In genomic region chr1:225919906-225920305, GRCh38 we compare ENCODE assay signal across 9 cellular contexts.
A peak's percentile ranks its signal among the peaks of the same experiment; 100 is the strongest.
DNase-seq lines count a peak whose midpoint lies in the region; ATAC-seq and TF ChIP-seq lines count a peak whose summit lies in the region.
"Had no signal": no experiment of that assay in that cellular context is flagged by ENCODE, and none has a peak within 500 bp of the region (broad histone marks: within the 10 kb centered on the region; RNA-seq: fewer than 3 reads in every experiment).

No MANE protein-coding gene starts in this region.

- H2AFZ ChIP-seq in OCI-LY3 (ENCODE audit: low read depth, low read length) = no peak overlapping the region

- intact Hi-C loops in dendritic cell treated with granulocyte-macrophage colony-stimulating factor and Interleukin-4, amounts not matched to agents 40 ng/mL and 50 ng/mL, for 4 days (cut with micrococcal nuclease) = loop anchor here (5.0 to 10.0 kb wide), 3 partner anchors 55 to 453 kb away; partner anchors contain the start of gene SRP9

- H3K4me3 ChIP-seq in OCI-LY3 (ENCODE audit: low read length) = peak overlapping the region; percentile 57
- no peak overlapping the region for H3K4me3 ChIP-seq in neutrophil (ENCODE audit: low read depth in 1 of 2, low read length in 1 of 2)

- H3K36me3 ChIP-seq in OCI-LY3 (replicated peaks; ENCODE audit: low read depth, low read length) (peaks cover 55% of the 10 kb centered on the region), neutrophil (peaks cover 53% of the 10 kb centered on the region)

- no peaks in the 10 kb centered on the region for H3K9me3 Mint-ChIP-seq in dendritic cell treated with granulocyte-macrophage colony-stimulating factor and Interleukin-4, amounts not matched to agents 40 ng/mL and 50 ng/mL, for 4 days

- H3K4me1 Mint-ChIP-seq in dendritic cell treated with granulocyte-macrophage colony-stimulating factor and Interleukin-4, amounts not matched to agents 40 ng/mL and 50 ng/mL, for 4 days (ENCODE audit: low read depth) = peaks cover 43% of the 10 kb centered on the region

- TF ChIP-seq CTCF in OCI-LY3 (IDR thresholded peaks at IDR 0.05; ENCODE audit: low read depth, low read length) = no peak
- no peak for TF ChIP-seq CTCF in neutrophil (IDR thresholded peaks at IDR 0.05)

- peak overlapping the region; percentile 77 for H3K27ac Mint-ChIP-seq in dendritic cell treated with granulocyte-macrophage colony-stimulating factor and Interleukin-4, amounts not matched to agents 40 ng/mL and 50 ng/mL, for 4 days
- H3K27ac Mint-ChIP-seq: B cell had no signal

- H3K9me3 ChIP-seq in OCI-LY3 (ENCODE audit: insufficient read depth, low read length) (no peaks in the 10 kb centered on the region), neutrophil (no peaks in the 10 kb centered on the region)

- DNase-seq in NCI-H1092 (lab: John Stamatoyannopoulos, UW) = peak; percentile 18
- DNase-seq in NCI-H1092 treated with DMSO at 0.1 percent for 48 hours (lab: John Stamatoyannopoulos, UW) = no peak
- DNase-seq in T-helper 9 cell = no peak

- H3K4me2 ChIP-seq in OCI-LY3 (ENCODE audit: low read length) = peak overlapping the region; percentile 70

- H3K4me1 ChIP-seq in OCI-LY3 (ENCODE audit: low read length) (peaks cover 45% of the 10 kb centered on the region), neutrophil (ENCODE audit: control insufficient read depth in 1 of 2, insufficient read depth in 1 of 2, low read depth in 1 of 2, low read length in 1 of 2) (peaks cover 20 to 32% of the 10 kb centered on the region in 2 experiments)

- H3K9ac ChIP-seq in OCI-LY3 (ENCODE audit: low read length) = peak overlapping the region; percentile 49

- peaks cover 42% of the 10 kb centered on the region for H3K79me2 ChIP-seq in OCI-LY3 (ENCODE audit: low read length)

- no peak overlapping the region for H3K4me3 Mint-ChIP-seq in dendritic cell treated with granulocyte-macrophage colony-stimulating factor and Interleukin-4, amounts not matched to agents 40 ng/mL and 50 ng/mL, for 4 days
- H3K4me3 Mint-ChIP-seq: B cell had no signal

- ATAC-seq in HG03095 (IDR thresholded peaks at IDR 0.05; ENCODE audit: unreplicated experiment) = no peak
- no peak for ATAC-seq in GM21576 (IDR thresholded peaks at IDR 0.05; ENCODE audit: unreplicated experiment)

- no peaks in the 10 kb centered on the region for H3K27me3 Mint-ChIP-seq in dendritic cell treated with granulocyte-macrophage colony-stimulating factor and Interleukin-4, amounts not matched to agents 40 ng/mL and 50 ng/mL, for 4 days
- H3K27me3 Mint-ChIP-seq: B cell had no signal

- peak overlapping the region; percentile 79 for H3K27ac ChIP-seq in OCI-LY3 (ENCODE audit: low read length)
- H3K27ac ChIP-seq in neutrophil = peak overlapping the region; percentile 57

- no peaks in the 10 kb centered on the region for H3K27me3 ChIP-seq in OCI-LY3 (ENCODE audit: low read depth, low read length)
- no peaks in the 10 kb centered on the region for H3K27me3 ChIP-seq in neutrophil

- H4K20me1 ChIP-seq in OCI-LY3 (ENCODE audit: insufficient read depth, low read length) = peaks cover 20% of the 10 kb centered on the region

- peaks cover 89% of the 10 kb centered on the region for H3K36me3 Mint-ChIP-seq in dendritic cell treated with granulocyte-macrophage colony-stimulating factor and Interleukin-4, amounts not matched to agents 40 ng/mL and 50 ng/mL, for 4 days (ENCODE audit: low read depth)
